ENCODE assay signal across 1 cellular context in genomic region chr15:73654659-73655058, GRCh38.
TF ChIP-seq lines count a peak whose summit lies in the region.

No MANE protein-coding gene starts in this region.

TF ChIP-seq in K562, 482 proteins besides CTCF, POLR2A, EP300 and RAD21:
- TF ChIP-seq ATF2 (CRISPR knock-in tag; IDR thresholded peaks at IDR 0.05): no peak
- no peak for TF ChIP-seq MEF2D (tag; conservative IDR thresholded peaks at IDR 0.05; ENCODE audit: low read depth)
- TF ChIP-seq SMARCC2 (IDR thresholded peaks at IDR 0.05; ENCODE audit: low read depth): no peak
- TF ChIP-seq, protein P1, sequence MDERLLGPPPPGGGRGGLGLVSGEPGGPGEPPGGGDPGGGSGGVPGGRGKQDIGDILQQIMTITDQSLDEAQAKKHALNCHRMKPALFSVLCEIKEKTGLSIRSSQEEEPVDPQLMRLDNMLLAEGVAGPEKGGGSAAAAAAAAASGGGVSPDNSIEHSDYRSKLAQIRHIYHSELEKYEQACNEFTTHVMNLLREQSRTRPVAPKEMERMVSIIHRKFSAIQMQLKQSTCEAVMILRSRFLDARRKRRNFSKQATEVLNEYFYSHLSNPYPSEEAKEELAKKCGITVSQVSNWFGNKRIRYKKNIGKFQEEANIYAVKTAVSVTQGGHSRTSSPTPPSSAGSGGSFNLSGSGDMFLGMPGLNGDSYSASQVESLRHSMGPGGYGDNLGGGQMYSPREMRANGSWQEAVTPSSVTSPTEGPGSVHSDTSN (CRISPR knock-in tag; IDR thresholded peaks at IDR 0.05; ENCODE audit: low read depth): no peak
- TF ChIP-seq, protein P1 (tag; conservative IDR thresholded peaks at IDR 0.05; ENCODE audit: low read depth): peak; percentile 44
- TF ChIP-seq FOXK1 (CRISPR knock-in tag; IDR thresholded peaks at IDR 0.05; ENCODE audit: borderline replicate concordance): no peak
TF ChIP-seq in K562: peak in this region for 1.
